In the genomic region with DNA sequence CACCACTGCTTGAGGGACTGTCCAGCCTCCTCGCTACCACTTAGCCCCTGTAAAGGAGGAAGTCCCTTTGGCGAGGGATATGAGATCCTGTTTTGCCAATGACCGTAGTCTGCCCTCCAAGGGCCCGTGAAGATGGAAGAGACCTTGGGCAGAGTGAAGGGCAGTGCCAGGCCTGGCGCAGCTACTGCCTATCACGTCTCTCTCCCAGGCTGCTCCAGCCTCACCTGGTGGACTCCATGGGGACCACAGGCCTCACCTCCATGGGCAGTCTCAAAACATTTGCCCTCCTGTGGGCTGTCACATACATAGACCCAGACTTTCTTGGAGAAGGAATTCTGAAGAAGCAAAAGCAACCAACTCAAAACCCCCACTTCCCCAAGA, we compare ENCODE assay signal across 8 cellular contexts. TPM values are rescaled to one million over a fixed set of nuclear protein-coding genes. Genes with fewer than 3 reads are reported as not detected.
DNase-seq lines count a peak whose midpoint lies in the region; ATAC-seq and TF ChIP-seq lines count a peak whose summit lies in the region.
"Not testable (repeated sequence)": the region's sequence is repeated elsewhere in the genome, so short reads cannot be mapped to it uniquely, and the experiment has no call there.

No MANE protein-coding gene starts in this region.

- H3K4me3 Mint-ChIP-seq in CD4-positive, alpha-beta memory T cell, result peak overlapping the region; percentile 77 to 89 (median 84)
- H3K4me3 Mint-ChIP-seq in activated T-helper 2 cell treated with anti-CD3 and anti-CD28 coated beads, Interferon-gamma antibody, Interleukin-2, Interleukin-4, amounts not matched to agents 10 μg/mL and 5 μg/mL and 100 μg/mL, durations not matched to agents 14 hours and 24 hours and 36 hours (ENCODE audit: low read depth), result peak overlapping the region; percentile 77
- peak overlapping the region; percentile 82 for H3K4me3 Mint-ChIP-seq in stimulated activated memory B cell treated with anti-CD40 and anti-IgM and Interleukin-4, amounts not matched to agents 10 μg/mL and 1 μg/mL and 100 μg/mL, for 72 hours

- intact Hi-C loops in CD4-positive, alpha-beta memory T cell (cut with micrococcal nuclease), result loop anchor here (10.0 kb wide), 1 partner anchor 97 kb away; no protein-coding TSS in a partner anchor
- intact Hi-C loops in activated T-helper 2 cell treated with anti-CD3 and anti-CD28 coated beads, Interferon-gamma antibody, Interleukin-2, Interleukin-4, amounts not matched to agents 10 μg/mL and 5 μg/mL and 100 μg/mL, durations not matched to agents 14 hours and 24 hours and 36 hours (cut with micrococcal nuclease), result loop anchor here (2.0 to 5.0 kb wide), 3 partner anchors 49 to 107 kb away; a partner anchor contains a TSS
- intact Hi-C loops in esophagus muscularis mucosa (cut with DNase I), result not testable (repeated sequence)

- peaks cover 13 to 25% (median 16%) of the 10 kb centered on the region in 4 donors for H3K4me1 Mint-ChIP-seq in CD4-positive, alpha-beta memory T cell
- peaks cover 14% of the 10 kb centered on the region for H3K4me1 Mint-ChIP-seq in activated T-helper 2 cell treated with anti-CD3 and anti-CD28 coated beads, Interferon-gamma antibody, Interleukin-2, Interleukin-4, amounts not matched to agents 10 μg/mL and 5 μg/mL and 100 μg/mL, durations not matched to agents 14 hours and 24 hours and 36 hours (ENCODE audit: low read depth)
- peaks cover 20% of the 10 kb centered on the region for H3K4me1 Mint-ChIP-seq in stimulated activated memory B cell treated with anti-CD40 and anti-IgM and Interleukin-4, amounts not matched to agents 10 μg/mL and 1 μg/mL and 100 μg/mL, for 72 hours

- WGBS in esophagus muscularis mucosa, result 76% methylated on average over 5 of the region's 6 CpGs

- not testable (repeated sequence) for H3K9ac ChIP-seq in muscle layer of colon (ENCODE audit: low read length)

- TF ChIP-seq CTCF in esophagus muscularis mucosa (IDR thresholded peaks at IDR 0.05), result not testable (repeated sequence)

- not testable (repeated sequence) for H3K27ac ChIP-seq in CD4-positive, alpha-beta memory T cell (ENCODE audit: low read depth, low read length); muscle layer of colon (ENCODE audit: low read depth, low read length)
- peak overlapping the region; percentile 15 to 75 (median 58) for H3K27ac ChIP-seq in esophagus muscularis mucosa (replicated peaks in 1 of 4)

- H3K27me3 Mint-ChIP-seq in CD4-positive, alpha-beta memory T cell; activated T-helper 2 cell treated with anti-CD3 and anti-CD28 coated beads, Interferon-gamma antibody, Interleukin-2, Interleukin-4, amounts not matched to agents 10 μg/mL and 5 μg/mL and 100 μg/mL, durations not matched to agents 14 hours and 24 hours and 36 hours (ENCODE audit: low read depth); stimulated activated memory B cell treated with anti-CD40 and anti-IgM and Interleukin-4, amounts not matched to agents 10 μg/mL and 1 μg/mL and 100 μg/mL, for 72 hours: not testable (repeated sequence)

- TF ChIP-seq EP300 in esophagus muscularis mucosa (IDR thresholded peaks at IDR 0.05), result not testable (repeated sequence)

- ATAC-seq in GM19467 (IDR thresholded peaks at IDR 0.05; ENCODE audit: unreplicated experiment) (peak; percentile 8), HG03025 (IDR thresholded peaks at IDR 0.05; ENCODE audit: low FRiP score, unreplicated experiment) (peak; percentile 8)
- ATAC-seq in stimulated activated memory B cell treated with anti-CD40 and anti-IgM and Interleukin-4, amounts not matched to agents 10 μg/mL and 1 μg/mL and 100 μg/mL, for 72 hours, result not testable (repeated sequence)

- H3K9me3 ChIP-seq in CD4-positive, alpha-beta memory T cell (ENCODE audit: control insufficient read depth in 1 of 2, low read length in 2 of 2); esophagus muscularis mucosa; muscle layer of colon (ENCODE audit: low read length): not testable (repeated sequence)

- H3K27me3 ChIP-seq in CD4-positive, alpha-beta memory T cell (ENCODE audit: insufficient read depth, low read length); esophagus muscularis mucosa; muscle layer of colon (ENCODE audit: control insufficient read depth in 1 of 2, insufficient read depth in 2 of 2, low read length in 2 of 2): not testable (repeated sequence)

- not testable (repeated sequence) for TF ChIP-seq POLR2A in esophagus muscularis mucosa (IDR thresholded peaks at IDR 0.05; ENCODE audit: low read depth)

- H3K36me3 Mint-ChIP-seq in CD4-positive, alpha-beta memory T cell; activated T-helper 2 cell treated with anti-CD3 and anti-CD28 coated beads, Interferon-gamma antibody, Interleukin-2, Interleukin-4, amounts not matched to agents 10 μg/mL and 5 μg/mL and 100 μg/mL, durations not matched to agents 14 hours and 24 hours and 36 hours (ENCODE audit: low read depth); stimulated activated memory B cell treated with anti-CD40 and anti-IgM and Interleukin-4, amounts not matched to agents 10 μg/mL and 1 μg/mL and 100 μg/mL, for 72 hours: not testable (repeated sequence)

- not testable (repeated sequence) for H3K4me1 ChIP-seq in CD4-positive, alpha-beta memory T cell (ENCODE audit: insufficient read depth, low read length); muscle layer of colon (ENCODE audit: insufficient read depth, low read length)
- H3K4me1 ChIP-seq in esophagus muscularis mucosa, result peaks cover 6 to 27% (median 9%) of the 10 kb centered on the region in 4 donors

- H3K4me3 ChIP-seq in CD4-positive, alpha-beta memory T cell (ENCODE audit: low read length in 2 of 2), result peak overlapping the region in 1 of 2 donors; percentile 49
- H3K4me3 ChIP-seq in esophagus muscularis mucosa (peak overlapping the region; percentile 25 to 62 (median 44)), muscle layer of colon (ENCODE audit: low read depth in 1 of 2, low read length in 2 of 2) (peak overlapping the region; percentile 15 to 61)

- not testable (repeated sequence) for H3K36me3 ChIP-seq in CD4-positive, alpha-beta memory T cell (ENCODE audit: insufficient read depth, low read length); esophagus muscularis mucosa; muscle layer of colon (ENCODE audit: insufficient read depth, low read length)

- not testable (repeated sequence) for H3K9me3 Mint-ChIP-seq in CD4-positive, alpha-beta memory T cell; activated T-helper 2 cell treated with anti-CD3 and anti-CD28 coated beads, Interferon-gamma antibody, Interleukin-2, Interleukin-4, amounts not matched to agents 10 μg/mL and 5 μg/mL and 100 μg/mL, durations not matched to agents 14 hours and 24 hours and 36 hours; stimulated activated memory B cell treated with anti-CD40 and anti-IgM and Interleukin-4, amounts not matched to agents 10 μg/mL and 1 μg/mL and 100 μg/mL, for 72 hours

- peak overlapping the region in 6 of 7 donors; percentile 30 to 96 (median 60) for H3K27ac Mint-ChIP-seq in CD4-positive, alpha-beta memory T cell
- H3K27ac Mint-ChIP-seq in activated T-helper 2 cell treated with anti-CD3 and anti-CD28 coated beads, Interferon-gamma antibody, Interleukin-2, Interleukin-4, amounts not matched to agents 10 μg/mL and 5 μg/mL and 100 μg/mL, durations not matched to agents 14 hours and 24 hours and 36 hours, result peak overlapping the region; percentile 52
- peak overlapping the region; percentile 80 for H3K27ac Mint-ChIP-seq in stimulated activated memory B cell treated with anti-CD40 and anti-IgM and Interleukin-4, amounts not matched to agents 10 μg/mL and 1 μg/mL and 100 μg/mL, for 72 hours

- POLR2A ChIA-PET in CD4-positive, alpha-beta memory T cell (lab: Charles Lee; ENCODE audit: partially characterized antibody), result interaction anchor here (0.9 kb wide), 1 partner anchor 442 kb away, joined by 4 read pairs; no protein-coding TSS in a partner anchor

- not testable (repeated sequence) for DNase-seq in CD4-positive, alpha-beta memory T cell; activated T-helper 2 cell treated with anti-CD3 and anti-CD28 coated beads, Interferon-gamma antibody, Interleukin-2, Interleukin-4, amounts not matched to agents 10 μg/mL and 5 μg/mL and 100 μg/mL, durations not matched to agents 14 hours and 24 hours and 36 hours (ENCODE audit: low spot score); esophagus muscularis mucosa (ENCODE audit: extremely low spot score)
- DNase-seq in NCI-H510A treated with DMSO at 0.1 percent for 48 hours (lab: John Stamatoyannopoulos, UW), result peak; percentile 31

- CTCF ChIA-PET in CD4-positive, alpha-beta memory T cell (lab: Charles Lee; ENCODE audit: partially characterized antibody), result interaction anchor here (1.5 to 2.2 kb wide), 2 partner anchors 11 to 69 kb away, joined by 3 to 6 read pairs; no protein-coding TSS in a partner anchor

RNA-seq across cellular contexts. Expression of a gene that starts 0.5 kb away (rescaled TPM):
- 10 to 100 TPM; 13.3 to 16.8 TPM for total RNA-seq in CD4-positive, alpha-beta memory T cell
- polyA plus RNA-seq in CD4-positive, alpha-beta memory T cell, result 10 to 100 TPM; 18.6 to 19.6 TPM
- total RNA-seq in activated T-helper 2 cell treated with anti-CD3 and anti-CD28 coated beads, Interferon-gamma antibody, Interleukin-2, Interleukin-4, amounts not matched to agents 10 μg/mL and 5 μg/mL and 100 μg/mL, durations not matched to agents 14 hours and 24 hours and 36 hours, result 23.9 and 24.9 TPM in 2 replicates
- 10 to 100 TPM in 3 of 4 donors, 1 to 10 TPM in 1; 9.4 to 23.9 (median 21.1) TPM for total RNA-seq in esophagus muscularis mucosa

RNA-seq across cellular contexts. Expression of a gene that starts 34.6 kb away (rescaled TPM):
- 10 to 100 TPM; 14.7 to 15.5 TPM for total RNA-seq in CD4-positive, alpha-beta memory T cell
- 10 to 100 TPM; 32.5 to 36.2 TPM for polyA plus RNA-seq in CD4-positive, alpha-beta memory T cell
- 17.8 and 22.5 TPM in 2 replicates for total RNA-seq in activated T-helper 2 cell treated with anti-CD3 and anti-CD28 coated beads, Interferon-gamma antibody, Interleukin-2, Interleukin-4, amounts not matched to agents 10 μg/mL and 5 μg/mL and 100 μg/mL, durations not matched to agents 14 hours and 24 hours and 36 hours
- 10 to 100 TPM; 37.1 to 54.4 (median 46.3) TPM for total RNA-seq in esophagus muscularis mucosa
